In genomic region chr1:155531624-155532023, GRCh38 we compare ENCODE assay signal across 1 cellular context.
TF ChIP-seq lines count a peak whose summit lies in the region.

No MANE protein-coding gene starts in this region.

TF ChIP-seq in GM12878, 131 proteins besides CTCF, POLR2A, EP300 and RAD21 (continued from another document):
- no peak for TF ChIP-seq IRF5 (IDR thresholded peaks at IDR 0.05; ENCODE audit: borderline replicate concordance)
